ENCODE assay signal across 28 cellular contexts in genomic region chr14:39807271-39807670, GRCh38.
"Had no signal": no experiment of that assay in that cellular context is flagged by ENCODE, and none has a peak within 500 bp of the region (broad histone marks: within the 10 kb centered on the region; RNA-seq: fewer than 3 reads in every experiment).

No MANE protein-coding gene starts in this region.

- H3K4me1 ChIP-seq: neural progenitor cell, parathyroid adenoma, psoas muscle, spleen, suprapubic skin, testis, tibial artery, transverse colon, upper lobe of right lung, uterus had no signal

- H2AFZ ChIP-seq: neural progenitor cell, parathyroid adenoma had no signal

- ATAC-seq: natural killer cell; psoas muscle; right cardiac atrium; sciatic nerve; stimulated activated memory B cell treated with anti-CD40 and anti-IgM and Interleukin-4, amounts not matched to agents 10 μg/mL and 1 μg/mL and 100 μg/mL, for 72 hours; stimulated activated naive CD8-positive, alpha-beta T cell treated with anti-CD3 and anti-CD28 coated beads, Interleukin-15, amount 100 ng/mL, for 72 hours; stimulated activated naive CD8-positive, alpha-beta T cell treated with anti-CD3 and anti-CD28 coated beads, Interleukin-15, Interleukin-2, amounts not matched to agents 100 U/mL and 50 U/mL, for 24 hours; upper lobe of right lung had no signal

- H3K4me2 ChIP-seq: neural progenitor cell, smooth muscle cell had no signal

- DNase-seq: natural killer cell; occipital lobe; ovary; posterior cingulate gyrus; psoas muscle; right cardiac atrium; spleen; stimulated activated CD4-positive, alpha-beta T cell treated with anti-CD3 and anti-CD28 coated beads, Interleukin-12 subunit alpha, Interleukin-12 subunit beta, amount 100 ng/mL, for 4 hours; stimulated activated CD4-positive, alpha-beta T cell treated with anti-CD3 and anti-CD28 coated beads, Interleukin-1b, Interleukin-23, amount 100 ng/mL, for 48 hours; stimulated activated CD4-positive, alpha-beta T cell treated with anti-CD3 and anti-CD28 coated beads, Interleukin-4, amount 100 ng/mL, for 1 hour; stimulated activated CD4-positive, alpha-beta T cell treated with anti-CD3 and anti-CD28 coated beads, Interleukin-4, amount 100 ng/mL, for 4 hours; stimulated activated CD8-positive, alpha-beta memory T cell treated with anti-CD3 and anti-CD28 coated beads, Interleukin-4, amount 100 ng/mL, for 48 hours; stimulated activated naive CD4-positive, alpha-beta T cell; stimulated activated naive CD8-positive, alpha-beta T cell treated with anti-CD3 and anti-CD28 coated beads, Interleukin-15, amount 100 ng/mL, for 72 hours; stimulated activated naive CD8-positive, alpha-beta T cell treated with anti-CD3 and anti-CD28 coated beads, Interleukin-15, Interleukin-2, amounts not matched to agents 100 U/mL and 50 U/mL, for 24 hours; substantia nigra; testis; tibial artery; transverse colon; upper lobe of right lung; uterus had no signal

- H3K27ac ChIP-seq: neural progenitor cell, ovary, parathyroid adenoma, psoas muscle, skin epidermis, spleen, suprapubic skin, testis, tibial artery, transverse colon, upper lobe of right lung, uterus had no signal

- H3K9me3 ChIP-seq: ovary, psoas muscle, spleen, testis, tibial artery, transverse colon, upper lobe of right lung, uterus had no signal

- H3K27me3 ChIP-seq: neural progenitor cell, ovary, spleen, suprapubic skin, testis, tibial artery, transverse colon, upper lobe of right lung, uterus had no signal

- H3K9ac ChIP-seq: neural progenitor cell, parathyroid adenoma had no signal

- H3K36me3 ChIP-seq: neural progenitor cell, ovary, spleen, suprapubic skin, tibial artery, transverse colon, upper lobe of right lung, uterus had no signal

- H3K79me2 ChIP-seq: parathyroid adenoma had no signal

- H3K4me3 ChIP-seq: neural progenitor cell, ovary, psoas muscle, skin epidermis, smooth muscle cell, spleen, suprapubic skin, testis, tibial artery, transverse colon, upper lobe of right lung, uterus had no signal
